In the genomic region with DNA sequence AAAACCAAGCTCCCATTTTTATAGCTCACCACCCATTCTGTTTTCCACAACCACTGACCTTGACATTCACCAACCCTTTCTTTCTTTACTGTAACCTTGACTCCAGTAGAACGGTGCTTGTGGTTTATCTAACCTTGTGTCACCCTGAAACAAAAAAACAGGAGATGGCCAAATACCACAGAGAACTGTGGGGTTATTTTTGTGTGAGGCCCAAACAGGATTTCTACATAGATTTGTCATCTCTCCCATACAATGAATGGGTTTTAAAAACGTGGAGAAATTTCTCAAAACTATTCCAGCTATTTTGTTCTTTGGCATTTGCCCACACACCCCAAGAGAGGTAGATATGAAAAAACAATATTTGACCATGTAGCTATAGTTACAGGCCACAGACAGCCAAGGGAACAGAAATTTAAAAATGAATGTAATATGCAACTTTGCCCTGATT, we compare ENCODE assay signal across 15 cellular contexts.
DNase-seq lines count a peak whose midpoint lies in the region; ATAC-seq and TF ChIP-seq lines count a peak whose summit lies in the region.
"Had no signal": no experiment of that assay in that cellular context is flagged by ENCODE, and none has a peak within 500 bp of the region (broad histone marks: within the 10 kb centered on the region; RNA-seq: fewer than 3 reads in every experiment).

No MANE protein-coding gene starts in this region.

- H3K79me2 ChIP-seq in GM23338 (replicated peaks; ENCODE audit: insufficient read depth), result no peaks in the 10 kb centered on the region

- H3K4me1 Mint-ChIP-seq in GM23338, result peaks cover 41% of the 10 kb centered on the region
- H3K4me1 Mint-ChIP-seq: CD4-positive, alpha-beta memory T cell had no signal

- no peaks in the 10 kb centered on the region for H4K20me1 ChIP-seq in GM23338 (replicated peaks; ENCODE audit: insufficient read depth)

- H3K4me3 ChIP-seq in GM23338 (no peak overlapping the region), fibroblast of mammary gland (ENCODE audit: control insufficient read depth, low read depth, low read length) (no peak overlapping the region), skeletal muscle tissue (ENCODE audit: low read length in 3 of 3) (no peak overlapping the region)
- H3K4me3 ChIP-seq: thyroid gland had no signal

- H3K27me3 ChIP-seq in GM23338 (ENCODE audit: insufficient read depth) (no peaks in the 10 kb centered on the region), skeletal muscle tissue (ENCODE audit: control insufficient read depth in 3 of 3, insufficient read depth in 3 of 3, low read length in 3 of 3) (no peaks in the 10 kb centered on the region)
- H3K27me3 ChIP-seq: thyroid gland had no signal

- H3K27me3 Mint-ChIP-seq in GM23338 (ENCODE audit: insufficient read depth, low read depth, poor library complexity), result peaks cover 3% of the 10 kb centered on the region

- no peak overlapping the region for H3K27ac Mint-ChIP-seq in GM23338
- H3K27ac Mint-ChIP-seq: CD4-positive, alpha-beta memory T cell; natural killer cell treated with Interleukin-12 subunit alpha and Interleukin-12 subunit beta and Interleukin-15 and Interleukin-18, amount 100 ng/mL, for 72 hours had no signal

- no peak for DNase-seq in GM23338 (ENCODE audit: low spot score)
- peak; percentile 70 for DNase-seq in amniotic epithelial cell (ENCODE audit: low read depth)
- DNase-seq in fibroblast of mammary gland (ENCODE audit: low read depth), result peak; percentile 55
- no peak for DNase-seq in Ammon's horn (ENCODE audit: low spot score)
- DNase-seq in islet precursor cell, result no peak
- DNase-seq in putamen (ENCODE audit: low spot score), result no peak
- DNase-seq: anterior cingulate cortex; CD4-positive, alpha-beta memory T cell; DND-41; NCI-H187 treated with DMSO at 0.1 percent for 48 hours; NCI-H526 treated with DMSO at 0.1 percent for 48 hours; thyroid gland; WERI-Rb-1 had no signal

- H3K9me3 Mint-ChIP-seq in GM23338, result no peaks in the 10 kb centered on the region; the same call in 2 of the 3 replicates
- H3K9me3 Mint-ChIP-seq: CD4-positive, alpha-beta memory T cell had no signal

- ATAC-seq in GM23338, result no peak
- ATAC-seq: natural killer cell treated with Interleukin-12 subunit alpha and Interleukin-12 subunit beta and Interleukin-15 and Interleukin-18, amount 100 ng/mL, for 72 hours had no signal

- H3K4me3 Mint-ChIP-seq in GM23338, result no peak overlapping the region
- H3K4me3 Mint-ChIP-seq: CD4-positive, alpha-beta memory T cell; natural killer cell treated with Interleukin-12 subunit alpha and Interleukin-12 subunit beta and Interleukin-15 and Interleukin-18, amount 100 ng/mL, for 72 hours had no signal

- no peak overlapping the region for H3K9ac ChIP-seq in skeletal muscle tissue (ENCODE audit: low read depth in 1 of 3, low read length in 3 of 3)

- TF ChIP-seq CTCF in GM23338 (conservative IDR thresholded peaks at IDR 0.05; ENCODE audit: low read depth in 2 of 2) (no peak), fibroblast of mammary gland (conservative IDR thresholded peaks at IDR 0.05; ENCODE audit: control insufficient read depth, insufficient read depth, low read depth, low read length) (no peak)

- no peak overlapping the region for H3K4me2 ChIP-seq in GM23338

- peaks cover 17% of the 10 kb centered on the region for H3K9me2 ChIP-seq in GM23338 (ENCODE audit: insufficient read depth)

- peak overlapping the region; percentile 49; the same call in 1 of the 2 replicates for H2AFZ ChIP-seq in GM23338

- H3K36me3 ChIP-seq in GM23338 (ENCODE audit: insufficient read depth) (no peaks in the 10 kb centered on the region), skeletal muscle tissue (ENCODE audit: control insufficient read depth in 3 of 3, insufficient read depth in 3 of 3, low read length in 3 of 3) (no peaks in the 10 kb centered on the region)
- H3K36me3 ChIP-seq: thyroid gland, WERI-Rb-1 had no signal

- no peak overlapping the region for H3K27ac ChIP-seq in GM23338 (ENCODE audit: low read depth)
- peak overlapping the region; percentile 4 for H3K27ac ChIP-seq in skeletal muscle tissue (ENCODE audit: low read depth, low read length)
- H3K27ac ChIP-seq: thyroid gland, WERI-Rb-1 had no signal

- H3K9me3 ChIP-seq in skeletal muscle tissue (ENCODE audit: control insufficient read depth in 3 of 3, low read length in 3 of 3), result no peaks in the 10 kb centered on the region
- H3K9me3 ChIP-seq: thyroid gland had no signal

- no peaks in the 10 kb centered on the region for H3F3A ChIP-seq in GM23338 (replicated peaks; ENCODE audit: low read depth)

- peaks cover 20% of the 10 kb centered on the region for H3K36me3 Mint-ChIP-seq in GM23338 (ENCODE audit: low read depth)
- H3K36me3 Mint-ChIP-seq: CD4-positive, alpha-beta memory T cell had no signal

- H3K4me1 ChIP-seq in GM23338 (ENCODE audit: insufficient read depth) (peaks cover 37% of the 10 kb centered on the region), skeletal muscle tissue (ENCODE audit: control insufficient read depth in 3 of 3, insufficient read depth in 3 of 3, low read length in 3 of 3) (peaks cover 0 to 5% (median 0%) of the 10 kb centered on the region in 3 donors)
- H3K4me1 ChIP-seq: thyroid gland had no signal

TF ChIP-seq in GM23338, 12 proteins besides CTCF, POLR2A, EP300 and RAD21 (continues in another document):
- TF ChIP-seq ETS1 (IDR thresholded peaks at IDR 0.05) (no peak), EZH2 (IDR thresholded peaks at IDR 0.05; ENCODE audit: low read depth, unreplicated experiment) (no peak), ZNF462 (CRISPR knock-in tag; IDR thresholded peaks at IDR 0.05) (no peak), NANOG (IDR thresholded peaks at IDR 0.05; ENCODE audit: borderline replicate concordance) (no peak)

Comparison
In these comparisons a context has a peak if more than half of its experiments do, and no peak if none do; other contexts are left out.
1. DNase-seq: peak in amniotic epithelial cell (single experiment) and fibroblast of mammary gland (single experiment); none in GM23338 (single experiment), Ammon's horn (single experiment), islet precursor cell (single experiment) and putamen (single experiment).